ENCODE assay signal across 1 cellular context in genomic region chr18:45998244-45998643, GRCh38.
TF ChIP-seq lines count a peak whose summit lies in the region.

No MANE protein-coding gene starts in this region.

TF ChIP-seq in GM23338, 12 proteins besides CTCF, POLR2A, EP300 and RAD21 (continued from another document):
- no peak for TF ChIP-seq ZNF462 (CRISPR knock-in tag; IDR thresholded peaks at IDR 0.05)
- TF ChIP-seq ETS1 (IDR thresholded peaks at IDR 0.05), result no peak
- no peak for TF ChIP-seq EZH2phosphoT487 (IDR thresholded peaks at IDR 0.05; ENCODE audit: unreplicated experiment)
- TF ChIP-seq NANOG (IDR thresholded peaks at IDR 0.05; ENCODE audit: borderline replicate concordance), result no peak
- TF ChIP-seq REST (IDR thresholded peaks at IDR 0.05; ENCODE audit: unreplicated experiment), result no peak
- TF ChIP-seq CREB1 (CRISPR knock-in tag; IDR thresholded peaks at IDR 0.05; ENCODE audit: low read depth), result no peak
- no peak for TF ChIP-seq JUNB (IDR thresholded peaks at IDR 0.05; ENCODE audit: unreplicated experiment)
- no peak for TF ChIP-seq ZNF114 (CRISPR knock-in tag; IDR thresholded peaks at IDR 0.05)
